In genomic region chr12:95741635-95742034, GRCh38 we compare ENCODE assay signal across 35 cellular contexts. TPM values are rescaled to one million over a fixed set of nuclear protein-coding genes. Genes with fewer than 3 reads are reported as not detected.
"Had no signal": no experiment of that assay in that cellular context is flagged by ENCODE, and none has a peak within 500 bp of the region (broad histone marks: within the 10 kb centered on the region; RNA-seq: fewer than 3 reads in every experiment).

No MANE protein-coding gene starts in this region.

- H3K9me3 ChIP-seq: SJCRH30 had no signal

- FAIRE-seq: bronchial epithelial cell, K562 had no signal

- ATAC-seq: activated CD8-positive, alpha-beta memory T cell treated with anti-CD3 and anti-CD28 coated beads, Interleukin-2, amount 10 ng/mL, durations not matched to agents 7 days and 5 days; activated T-cell treated with anti-CD3 and anti-CD28 coated beads, Interleukin-2, amount 50 U/mL, for 72 hours; activated T-helper 17 cell treated with anti-CD3 and anti-CD28 coated beads, Interleukin-2, amount 50 U/mL, for 72 hours; K562 had no signal

- DNase-seq: activated CD4-positive, alpha-beta memory T cell treated with anti-CD3 and anti-CD28 coated beads, Interleukin-2, amount 10 ng/mL, durations not matched to agents 7 days and 5 days; activated CD4-positive, alpha-beta T cell treated with anti-CD3 and anti-CD28 coated beads for 1 hour; activated CD4-positive, alpha-beta T cell treated with anti-CD3 and anti-CD28 coated beads for 48 hours; activated CD4-positive, CD25-positive, alpha-beta regulatory T cell; activated CD8-positive, alpha-beta memory T cell treated with anti-CD3 and anti-CD28 coated beads for 24 hours; activated CD8-positive, alpha-beta memory T cell treated with anti-CD3 and anti-CD28 coated beads, Interleukin-2, amount 10 ng/mL, durations not matched to agents 7 days and 5 days; activated CD8-positive, alpha-beta memory T cell treated with anti-CD3 and anti-CD28 coated beads, Interleukin-2, amount 50 U/mL, for 48 hours; activated effector memory CD4-positive, alpha-beta T cell treated with anti-CD3 and anti-CD28 coated beads, Interleukin-2, amount 50 U/mL, for 16 hours; activated naive CD4-positive, alpha-beta T cell; activated naive CD8-positive, alpha-beta T cell treated with anti-CD3 and anti-CD28 coated beads, Interleukin-2, amount 10 ng/mL, durations not matched to agents 7 days and 5 days; activated T-cell treated with anti-CD3 and anti-CD28 coated beads, Interleukin-2, amount 50 U/mL, for 1 hour; activated T-cell treated with anti-CD3 and anti-CD28 coated beads, Interleukin-2, amount 50 U/mL, for 72 hours; amygdala; caudate nucleus; Karpas-422; MG63; MV-4-11; NCI-H1092; NCI-H1436 treated with DMSO at 0.1 percent for 48 hours; NCI-H1694 treated with DMSO at 0.1 percent for 48 hours; NCI-H2029; NCI-H345; NCI-H526; NCI-H748 treated with DMSO at 0.1 percent for 48 hours; OCI-M1; SJCRH30; T1000; WERI-Rb-1 had no signal

- H3K4me3 ChIP-seq: ascending aorta, K562, MG63, SJCRH30, SK-N-MC had no signal

- H3K27ac ChIP-seq: ascending aorta, SJCRH30, SK-N-MC, WERI-Rb-1 had no signal

- H3K27me3 ChIP-seq: ascending aorta, MG63, SJCRH30 had no signal

- H3K36me3 ChIP-seq: SJCRH30, WERI-Rb-1 had no signal

RNA-seq across cellular contexts. Expression of gene NTN4, which starts 48.9 kb away (rescaled TPM):
- total RNA-seq: activated CD8-positive, alpha-beta memory T cell treated with anti-CD3 and anti-CD28 coated beads, Interleukin-2, amount 10 ng/mL, durations not matched to agents 7 days and 5 days; T-helper 1 cell treated with Interleukin-12 subunit alpha and Interleukin-12 subunit beta and Interleukin-4 antibody, amounts not matched to agents 30 ng/mL and 1 ng/mL, for 36 hours; T-helper 2 cell treated with Interferon-gamma antibody and Interleukin-4, amounts not matched to agents 100 ng/mL and 5 ng/mL, for 36 hours had no signal
- polyA plus RNA-seq: K562 had no signal
